In genomic region chr11:63504054-63504453, GRCh38 we compare ENCODE assay signal across 1 cellular context.
TF ChIP-seq lines count a peak whose summit lies in the region.

No MANE protein-coding gene starts in this region.

TF ChIP-seq in HepG2, 621 proteins besides CTCF, POLR2A, EP300 and RAD21:
- no peak for TF ChIP-seq SP1 (IDR thresholded peaks at IDR 0.05)
- TF ChIP-seq SP1 (CRISPR knock-in tag; IDR thresholded peaks at IDR 0.05): no peak
- TF ChIP-seq HNRNPH1 (optimal IDR thresholded peaks at IDR 0.05; ENCODE audit: low read depth, low read length): no peak
- no peak for TF ChIP-seq SMYD3 (CRISPR knock-in tag; IDR thresholded peaks at IDR 0.05)
- TF ChIP-seq CCDC6 (CRISPR knock-in tag; IDR thresholded peaks at IDR 0.05): no peak
- no peak for TF ChIP-seq ZFP36 (IDR thresholded peaks at IDR 0.05; ENCODE audit: borderline replicate concordance, low read depth, low read length, partially characterized antibody)
- no peak for TF ChIP-seq SCMH1 (CRISPR knock-in tag; IDR thresholded peaks at IDR 0.05; ENCODE audit: borderline replicate concordance)
- no peak for TF ChIP-seq ZNF607 (CRISPR knock-in tag; IDR thresholded peaks at IDR 0.05; ENCODE audit: borderline replicate concordance)
- no peak for TF ChIP-seq ZNF224 (CRISPR knock-in tag; IDR thresholded peaks at IDR 0.05)
- TF ChIP-seq ISL2 (CRISPR knock-in tag; IDR thresholded peaks at IDR 0.05): no peak
- no peak for TF ChIP-seq ZNF138 (CRISPR knock-in tag; IDR thresholded peaks at IDR 0.05; ENCODE audit: low read depth)
- TF ChIP-seq AGO1 (IDR thresholded peaks at IDR 0.05; ENCODE audit: low read depth, low read length, poor library complexity, severe bottlenecking): no peak
- TF ChIP-seq ZNF776 (CRISPR knock-in tag; IDR thresholded peaks at IDR 0.05): no peak
- TF ChIP-seq AFF4 (CRISPR knock-in tag; IDR thresholded peaks at IDR 0.05): no peak
- TF ChIP-seq KLF6 (CRISPR knock-in tag; IDR thresholded peaks at IDR 0.05): no peak
- TF ChIP-seq PHF5A (CRISPR knock-in tag; IDR thresholded peaks at IDR 0.05; ENCODE audit: low read depth, unreplicated experiment): no peak
- no peak for TF ChIP-seq SNRNP70 (IDR thresholded peaks at IDR 0.05; ENCODE audit: low read depth, low read length)
